In the genomic region with DNA sequence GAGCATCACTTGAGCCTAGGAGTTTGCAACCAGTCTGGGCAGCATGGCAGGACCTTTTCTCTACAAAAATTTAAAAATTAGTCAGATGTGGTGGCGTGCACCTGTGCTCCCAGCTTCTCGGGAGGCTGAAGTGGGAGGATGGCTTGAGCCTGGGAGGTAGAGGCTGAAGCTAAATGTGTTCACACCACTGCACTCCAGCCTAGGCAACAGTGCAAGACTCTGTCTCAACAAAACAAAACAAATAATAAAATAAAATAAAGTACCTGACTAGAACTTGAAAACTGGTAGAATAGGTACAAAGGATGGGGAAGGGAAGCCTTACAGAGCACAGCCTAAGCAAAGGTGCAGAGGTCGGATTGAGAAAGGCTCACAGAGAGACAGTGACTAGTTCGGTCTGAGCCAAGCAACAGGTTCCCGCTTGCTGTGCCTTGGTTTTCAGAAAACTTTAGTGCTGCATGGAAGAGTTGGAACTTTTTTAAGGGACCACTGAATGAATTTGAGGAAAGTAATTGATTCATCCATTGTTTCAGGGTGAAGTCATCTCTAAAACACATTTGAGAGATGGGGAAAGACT, we compare ENCODE assay signal across 20 cellular contexts.
"Had no signal": no experiment of that assay in that cellular context is flagged by ENCODE, and none has a peak within 500 bp of the region (broad histone marks: within the 10 kb centered on the region; RNA-seq: fewer than 3 reads in every experiment).

No MANE protein-coding gene starts in this region.

- DNase-seq: activated CD4-positive, alpha-beta T cell treated with anti-CD3 and anti-CD28 coated beads, Interleukin-2, amount 10 ng/mL, durations not matched to agents 7 days and 5 days; activated CD8-positive, alpha-beta T cell treated with anti-CD3 and anti-CD28 coated beads, Interleukin-2, amount 10 ng/mL, durations not matched to agents 7 days and 5 days; activated naive CD4-positive, alpha-beta T cell treated with anti-CD3 and anti-CD28 coated beads for 36 hours; activated T-cell treated with anti-CD3 and anti-CD28 coated beads, Interleukin-2, amount 50 U/mL, for 4 hours; effector CD8-positive, alpha-beta T cell; hypothalamus; left lung; mucosa of descending colon; naive B cell; psoas muscle; right cardiac atrium; stimulated activated naive CD8-positive, alpha-beta T cell treated with anti-CD3 and anti-CD28 coated beads, Interleukin-15, Interleukin-2, amounts not matched to agents 100 U/mL and 50 U/mL, for 24 hours; substantia nigra; T1000; tibial artery had no signal

- H2AFZ ChIP-seq: neural progenitor cell had no signal

- ATAC-seq: activated CD8-positive, alpha-beta T cell treated with anti-CD3 and anti-CD28 coated beads, Interleukin-2, amount 10 ng/mL, durations not matched to agents 7 days and 5 days; activated T-cell treated with anti-CD3 and anti-CD28 coated beads, Interleukin-2, amount 50 U/mL, for 4 hours; left lung; mucosa of descending colon; psoas muscle; stimulated activated naive CD8-positive, alpha-beta T cell treated with anti-CD3 and anti-CD28 coated beads, Interleukin-15, Interleukin-2, amounts not matched to agents 100 U/mL and 50 U/mL, for 24 hours had no signal

- H3K4me3 ChIP-seq: left lung, mucosa of descending colon, neural progenitor cell, psoas muscle, skin epidermis, tibial artery had no signal

- H3K9ac ChIP-seq: neural progenitor cell had no signal

- H3K4me1 ChIP-seq: left lung, neural progenitor cell, psoas muscle, tibial artery had no signal

- FAIRE-seq: endothelial cell of umbilical vein, keratinocyte had no signal

- H3K27ac ChIP-seq: brain microvascular endothelial cell, left lung, neural progenitor cell, psoas muscle, skin epidermis, tibial artery had no signal

- H3K9me3 ChIP-seq: left lung, mucosa of descending colon, psoas muscle, tibial artery had no signal

- H3K36me3 ChIP-seq: brain microvascular endothelial cell, left lung, neural progenitor cell, tibial artery had no signal

- H3K27me3 ChIP-seq: brain microvascular endothelial cell, left lung, neural progenitor cell, tibial artery had no signal

- H3K4me2 ChIP-seq: neural progenitor cell had no signal
